In the genomic region with DNA sequence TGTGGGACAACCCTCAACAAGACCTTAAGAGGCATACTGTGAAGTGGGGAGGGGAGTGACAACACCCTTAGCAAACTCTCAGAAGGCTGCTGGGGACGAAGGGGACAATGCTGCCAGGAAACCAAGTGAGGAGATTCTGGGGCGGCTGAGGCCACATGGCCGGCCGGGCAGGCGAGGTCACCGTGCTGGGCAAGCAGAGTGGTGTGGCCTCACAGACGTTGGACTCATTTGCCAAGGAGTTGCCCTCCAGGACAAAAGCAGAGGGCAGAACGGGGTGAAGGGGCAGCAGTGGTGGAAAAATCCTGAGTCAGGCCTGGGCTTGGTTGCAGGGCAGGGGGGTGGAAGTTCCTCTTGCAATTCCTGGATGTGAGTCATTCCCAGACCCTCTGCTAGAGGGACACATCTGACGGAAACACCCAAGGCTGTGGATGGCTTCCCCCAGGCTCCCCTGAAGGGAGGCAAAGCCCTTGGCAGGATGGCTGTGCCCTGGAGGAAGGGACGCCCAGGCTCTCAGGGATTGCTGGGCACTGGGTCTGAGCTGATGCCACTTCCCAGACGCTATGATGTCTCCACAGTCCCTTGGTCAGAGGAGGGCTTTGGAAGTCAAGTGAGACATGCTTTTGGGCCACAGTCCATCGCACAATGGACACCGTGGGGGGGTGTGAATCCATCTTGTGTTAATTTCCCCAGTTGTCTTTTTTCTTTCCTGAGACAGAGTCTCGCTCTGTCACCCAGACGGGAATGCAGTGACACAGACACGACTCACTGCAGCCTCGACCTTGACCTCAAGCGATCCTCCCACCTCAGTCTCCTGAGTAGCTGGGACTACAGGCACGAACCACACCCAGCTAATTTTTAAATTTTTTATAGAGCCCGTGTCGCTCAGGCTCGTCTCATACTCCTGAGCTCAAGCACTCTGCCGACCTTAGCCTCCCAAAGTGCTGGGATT, we compare ENCODE assay signal across 13 cellular contexts. TPM values are rescaled to one million over a fixed set of nuclear protein-coding genes. Genes with fewer than 3 reads are reported as not detected.
A peak's percentile ranks its signal among the peaks of the same experiment; 100 is the strongest.
DNase-seq lines count a peak whose midpoint lies in the region; ATAC-seq, FAIRE-seq and TF ChIP-seq lines count a peak whose summit lies in the region.
"Had no signal": no experiment of that assay in that cellular context is flagged by ENCODE, and none has a peak within 500 bp of the region (broad histone marks: within the 10 kb centered on the region; RNA-seq: fewer than 3 reads in every experiment).

No MANE protein-coding gene starts in this region.

- H3K27me3 Mint-ChIP-seq in naive thymus-derived CD8-positive, alpha-beta T cell: peaks cover 0 to 23% (median 9%) of the 10 kb centered on the region in 5 donors

- H3K27ac Mint-ChIP-seq in naive thymus-derived CD8-positive, alpha-beta T cell: no peak overlapping the region
- H3K27ac Mint-ChIP-seq: stimulated activated memory B cell treated with anti-CD40 and anti-IgM and Interleukin-4, amounts not matched to agents 10 μg/mL and 1 μg/mL and 100 μg/mL, for 72 hours; T-cell had no signal

- POLR2A ChIA-PET in naive thymus-derived CD8-positive, alpha-beta T cell (lab: Charles Lee): no interaction called here

- no peak for TF ChIP-seq CTCF in ascending aorta (IDR thresholded peaks at IDR 0.05)
- no peak for TF ChIP-seq CTCF in GM20000 (IDR thresholded peaks at IDR 0.05; ENCODE audit: extremely low read depth, missing control alignments)

- WGBS in right cardiac atrium: 56% methylated on average over 23 of the region's 23 CpGs

- H3K36me3 ChIP-seq in ascending aorta: no peaks in the 10 kb centered on the region

- peak; percentile 63 for DNase-seq in H54 (ENCODE audit: insufficient read length, low spot score)
- no peak for DNase-seq in ascending aorta (ENCODE audit: low spot score in 2 of 2)
- peak; percentile 57 to 70 (median 69) for DNase-seq in right cardiac atrium
- peak; percentile 24 for DNase-seq in skeletal muscle cell (ENCODE audit: low read depth)
- DNase-seq in SKM-1 treated with dmso at 0.1 percent for 144 hours (lab: John Stamatoyannopoulos, UW; ENCODE audit: unreplicated experiment): no peak
- DNase-seq in GM20000 (ENCODE audit: low spot score): no peak
- no peak for DNase-seq in naive thymus-derived CD8-positive, alpha-beta T cell
- DNase-seq: DMS 273 treated with DMSO at 0.1 percent for 48 hours, NCI-H1092 treated with DMSO at 0.1 percent for 48 hours, T-cell had no signal

- no peak for FAIRE-seq in H54 (lab: Jason Lieb, UNC)
- FAIRE-seq: frontal cortex had no signal

- TF ChIP-seq POLR2A in H54 (IDR thresholded peaks at IDR 0.05; ENCODE audit: low read depth, low read length): no peak

- H3K9me3 ChIP-seq in ascending aorta (no peaks in the 10 kb centered on the region), right cardiac atrium (ENCODE audit: control insufficient read depth, low read length) (no peaks in the 10 kb centered on the region)

- no peaks in the 10 kb centered on the region for H3K4me1 ChIP-seq in ascending aorta
- H3K4me1 ChIP-seq in right cardiac atrium (ENCODE audit: control insufficient read depth, insufficient read depth, low read length): peaks cover 2% of the 10 kb centered on the region

- peak; percentile 80 to 97 for ATAC-seq in right cardiac atrium
- ATAC-seq in naive thymus-derived CD8-positive, alpha-beta T cell: no peak
- ATAC-seq in GM18870 (IDR thresholded peaks at IDR 0.05; ENCODE audit: unreplicated experiment): no peak
- ATAC-seq: stimulated activated memory B cell treated with anti-CD40 and anti-IgM and Interleukin-4, amounts not matched to agents 10 μg/mL and 1 μg/mL and 100 μg/mL, for 72 hours; T-cell had no signal

- H3K9me3 Mint-ChIP-seq in naive thymus-derived CD8-positive, alpha-beta T cell: no peaks in the 10 kb centered on the region
- H3K9me3 Mint-ChIP-seq: stimulated activated memory B cell treated with anti-CD40 and anti-IgM and Interleukin-4, amounts not matched to agents 10 μg/mL and 1 μg/mL and 100 μg/mL, for 72 hours; T-cell had no signal

- intact Hi-C loops in ascending aorta (cut with DNase I) (no loop called here), right cardiac atrium (cut with DNase I) (no loop called here)

- H3K27ac ChIP-seq in ascending aorta (peak overlapping the region; percentile 18 to 27), right cardiac atrium (ENCODE audit: low read length) (peak overlapping the region; percentile 82)

- H3K27me3 ChIP-seq in ascending aorta (no peaks in the 10 kb centered on the region), right cardiac atrium (ENCODE audit: control insufficient read depth, insufficient read depth) (no peaks in the 10 kb centered on the region)

- H3K4me3 Mint-ChIP-seq in naive thymus-derived CD8-positive, alpha-beta T cell: no peak overlapping the region
- H3K4me3 Mint-ChIP-seq: stimulated activated memory B cell treated with anti-CD40 and anti-IgM and Interleukin-4, amounts not matched to agents 10 μg/mL and 1 μg/mL and 100 μg/mL, for 72 hours; T-cell had no signal

- no peaks in the 10 kb centered on the region for H3K36me3 Mint-ChIP-seq in naive thymus-derived CD8-positive, alpha-beta T cell
- H3K36me3 Mint-ChIP-seq: stimulated activated memory B cell treated with anti-CD40 and anti-IgM and Interleukin-4, amounts not matched to agents 10 μg/mL and 1 μg/mL and 100 μg/mL, for 72 hours; T-cell had no signal

- no peaks in the 10 kb centered on the region for H3K4me1 Mint-ChIP-seq in naive thymus-derived CD8-positive, alpha-beta T cell
- H3K4me1 Mint-ChIP-seq: stimulated activated memory B cell treated with anti-CD40 and anti-IgM and Interleukin-4, amounts not matched to agents 10 μg/mL and 1 μg/mL and 100 μg/mL, for 72 hours; T-cell had no signal

- H3K4me3 ChIP-seq in ascending aorta (no peak overlapping the region), right cardiac atrium (ENCODE audit: low read length) (no peak overlapping the region), skeletal muscle cell (ENCODE audit: low read depth, low read length) (no peak overlapping the region)

RNA-seq across cellular contexts. Expression of a gene that starts 16.2 kb away (rescaled TPM):
- total RNA-seq in ascending aorta (128 TPM), right cardiac atrium (10 to 100 TPM; 18.7 to 28.9 (median 27.0) TPM)
- 20.1 TPM for polyA plus RNA-seq in right cardiac atrium
- total RNA-seq in naive thymus-derived CD8-positive, alpha-beta T cell: under 1 TPM in 1 of 2 experiments, not detected in 1; 0.05 TPM
- polyA plus RNA-seq in naive thymus-derived CD8-positive, alpha-beta T cell: not detected

RNA-seq across cellular contexts. Expression of a gene that starts 28.4 kb away (rescaled TPM):
- total RNA-seq in ascending aorta: 111 TPM
- total RNA-seq in right cardiac atrium: 10 to 100 TPM; 30.3 to 37.0 (median 32.2) TPM
- 35.6 TPM for polyA plus RNA-seq in right cardiac atrium
- 10 to 100 TPM; 88.4 to 88.9 TPM for total RNA-seq in naive thymus-derived CD8-positive, alpha-beta T cell
- 1 to 10 TPM; 7.2 to 9.3 (median 7.3) TPM for polyA plus RNA-seq in naive thymus-derived CD8-positive, alpha-beta T cell

RNA-seq across cellular contexts. Expression of a gene that starts 55.8 kb away (rescaled TPM):
- total RNA-seq in ascending aorta (not detected), right cardiac atrium (under 1 TPM; 0.28 to 0.47 (median 0.38) TPM)
- polyA plus RNA-seq in right cardiac atrium: 0.57 TPM
- under 1 TPM; 0.22 to 0.62 TPM for total RNA-seq in naive thymus-derived CD8-positive, alpha-beta T cell
- not detected for polyA plus RNA-seq in naive thymus-derived CD8-positive, alpha-beta T cell

Comparison
In these comparisons a context has a peak if more than half of its experiments do, and no peak if none do; other contexts are left out.
1. DNase-seq: peak in H54 (single experiment), right cardiac atrium (3 of 3) and skeletal muscle cell (single experiment); none in ascending aorta (0 of 2), SKM-1 treated with dmso at 0.1 percent for 144 hours (single experiment), GM20000 (single experiment) and naive thymus-derived CD8-positive, alpha-beta T cell (0 of 10).
2. ATAC-seq: peak in right cardiac atrium (2 of 2); none in naive thymus-derived CD8-positive, alpha-beta T cell (0 of 2) and GM18870 (single experiment).
3. RNA of a gene that starts 16.2 kb away (total RNA-seq): 128 TPM in ascending aorta (single experiment) and 18.7 to 28.9 TPM in right cardiac atrium; 0.05 TPM in naive thymus-derived CD8-positive, alpha-beta T cell; every median in the first group is over 10 times any median in the second.